31 cellular contexts compared by ENCODE assay signal in the genomic region with DNA sequence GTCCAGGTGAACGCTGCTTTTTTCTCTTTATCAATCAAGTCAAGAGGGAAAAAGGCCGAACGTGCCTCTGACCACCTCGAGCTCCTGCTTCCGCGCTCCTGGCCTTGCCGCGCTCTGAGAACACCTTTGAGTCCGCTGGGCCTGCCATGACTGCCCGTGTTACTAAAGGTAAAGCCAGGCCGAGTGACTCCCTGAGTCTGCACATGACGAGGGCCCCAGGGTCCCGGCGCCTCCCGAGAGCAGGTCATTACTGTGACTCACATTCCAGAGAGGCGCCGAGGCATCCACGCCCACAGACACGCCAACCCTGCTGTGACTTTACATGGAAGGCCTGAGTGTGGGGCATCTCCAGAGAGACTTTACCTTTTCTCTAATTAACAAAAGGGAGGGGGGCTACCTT. TPM values are rescaled to one million over a fixed set of nuclear protein-coding genes. Genes with fewer than 3 reads are reported as not detected.
DNase-seq lines count a peak whose midpoint lies in the region; ATAC-seq and TF ChIP-seq lines count a peak whose summit lies in the region.
"Had no signal": no experiment of that assay in that cellular context is flagged by ENCODE, and none has a peak within 500 bp of the region (broad histone marks: within the 10 kb centered on the region; RNA-seq: fewer than 3 reads in every experiment).

No MANE protein-coding gene starts in this region.

- H3K27me3 Mint-ChIP-seq in activated T-cell treated with anti-CD3 and anti-CD28 coated beads, Interleukin-2, amount 50 U/mL, for 24 hours: no peaks in the 10 kb centered on the region
- H3K27me3 Mint-ChIP-seq: activated naive CD4-positive, alpha-beta T cell treated with anti-CD3 and anti-CD28 coated beads, Interleukin-2, amount 50 U/mL, for 24 hours had no signal

- H3K4me1 ChIP-seq in Peyer's patch (no peaks in the 10 kb centered on the region), spleen (no peaks in the 10 kb centered on the region)
- H3K4me1 ChIP-seq: breast epithelium, psoas muscle, testis had no signal

- H3K36me3 ChIP-seq in Peyer's patch (peaks cover 0 to 93% (median 0%) of the 10 kb centered on the region in 3 donors), spleen (peaks cover 0 to 100% (median 90%) of the 10 kb centered on the region in 6 donors)

- H3K4me3 ChIP-seq in Peyer's patch (no peak overlapping the region), spleen (no peak overlapping the region)
- H3K4me3 ChIP-seq: breast epithelium, GM23248, psoas muscle, SJCRH30, skin epidermis, testis had no signal

- H3K9me3 Mint-ChIP-seq in activated T-cell treated with anti-CD3 and anti-CD28 coated beads, Interleukin-2, amount 50 U/mL, for 24 hours: no peaks in the 10 kb centered on the region
- H3K9me3 Mint-ChIP-seq: activated naive CD4-positive, alpha-beta T cell treated with anti-CD3 and anti-CD28 coated beads, Interleukin-2, amount 50 U/mL, for 24 hours; activated T-helper 1 cell treated with anti-CD3 and anti-CD28 coated beads, Interleukin-12 subunit alpha, Interleukin-12 subunit beta, Interleukin-2, Interleukin-4 antibody, amounts not matched to agents 30 ng/mL and 10 ng/mL and 1 ng/mL, durations not matched to agents 14 hours and 24 hours and 36 hours had no signal

- DNase-seq in activated T-cell treated with anti-CD3 and anti-CD28 coated beads, Interleukin-2, amount 50 U/mL, for 24 hours: peak; percentile 24
- DNase-seq in activated T-cell treated with anti-CD3 and anti-CD28 coated beads for 4 hours: no peak
- peak in 2 of 3 donors; percentile 11 to 30 for DNase-seq in Peyer's patch
- peak; percentile 38 for DNase-seq in left lobe of liver (ENCODE audit: low spot score)
- DNase-seq in spleen: peak; percentile 48
- no peak for DNase-seq in medulla oblongata (ENCODE audit: extremely low spot score)
- DNase-seq in stimulated activated CD4-positive, alpha-beta T cell treated with anti-CD3 and anti-CD28 coated beads, Interleukin-2, amount 100 ng/mL, for 48 hours: no peak
- DNase-seq: activated CD4-positive, alpha-beta T cell treated with anti-CD3 and anti-CD28 coated beads for 4 hours; amygdala; DMS79; effector CD4-positive, alpha-beta T cell; GM23248; hippocampal formation; NCI-H146; NCI-H446; NCI-H774; SJCRH30; stimulated activated naive CD4-positive, alpha-beta T cell treated with Interleukin-2 at 50 U/mL for 16 hours; SW 1271; T1000; testis had no signal

- no peaks in the 10 kb centered on the region for H3K27me3 ChIP-seq in Peyer's patch
- H3K27me3 ChIP-seq in spleen (replicated peaks in 1 of 7): no peaks in the 10 kb centered on the region
- H3K27me3 ChIP-seq: breast epithelium, SJCRH30, testis had no signal

- H3K4me3 Mint-ChIP-seq in activated T-cell treated with anti-CD3 and anti-CD28 coated beads, Interleukin-2, amount 50 U/mL, for 24 hours: no peak overlapping the region
- H3K4me3 Mint-ChIP-seq: activated naive CD4-positive, alpha-beta T cell treated with anti-CD3 and anti-CD28 coated beads, Interleukin-2, amount 50 U/mL, for 24 hours; activated T-helper 1 cell treated with anti-CD3 and anti-CD28 coated beads, Interleukin-12 subunit alpha, Interleukin-12 subunit beta, Interleukin-2, Interleukin-4 antibody, amounts not matched to agents 30 ng/mL and 10 ng/mL and 1 ng/mL, durations not matched to agents 14 hours and 24 hours and 36 hours; mesothelial cell of epicardium had no signal

- intact Hi-C loops in spleen (cut with DNase I; ENCODE audit: low total_unique reads): no loop called here

- WGBS in spleen, 5 donors: 88 to 98% (median 95%) methylated on average over 19 of the region's 19 CpGs

- ATAC-seq in left lobe of liver: no peak
- ATAC-seq in GM18519 (IDR thresholded peaks at IDR 0.05; ENCODE audit: low FRiP score, unreplicated experiment): no peak
- ATAC-seq: left cardiac atrium, psoas muscle had no signal

- TF ChIP-seq CTCF in Peyer's patch (IDR thresholded peaks at IDR 0.05): no peak
- TF ChIP-seq CTCF in spleen (IDR thresholded peaks at IDR 0.05 in 8 of 11, conservative IDR thresholded peaks at IDR 0.05 in 3 of 11): no peak

- H3K4me1 Mint-ChIP-seq in activated T-cell treated with anti-CD3 and anti-CD28 coated beads, Interleukin-2, amount 50 U/mL, for 24 hours (ENCODE audit: low read depth): no peaks in the 10 kb centered on the region
- H3K4me1 Mint-ChIP-seq: activated naive CD4-positive, alpha-beta T cell treated with anti-CD3 and anti-CD28 coated beads, Interleukin-2, amount 50 U/mL, for 24 hours; mesothelial cell of epicardium had no signal

- H3K36me3 Mint-ChIP-seq in activated T-cell treated with anti-CD3 and anti-CD28 coated beads, Interleukin-2, amount 50 U/mL, for 24 hours (ENCODE audit: low read depth): peaks cover 51% of the 10 kb centered on the region

- H3K27ac ChIP-seq in Peyer's patch (no peak overlapping the region), spleen (no peak overlapping the region)
- H3K27ac ChIP-seq: breast epithelium, epithelial cell of prostate, GM23248, psoas muscle, SJCRH30, skin epidermis, testis, VCaP had no signal

- TF ChIP-seq POLR2A in Peyer's patch (IDR thresholded peaks at IDR 0.05) (no peak), spleen (IDR thresholded peaks at IDR 0.05) (no peak)

- no peaks in the 10 kb centered on the region for H3K9me3 ChIP-seq in Peyer's patch
- H3K9me3 ChIP-seq in spleen: peaks cover 0 to 16% (median 12%) of the 10 kb centered on the region in 8 donors
- H3K9me3 ChIP-seq: psoas muscle, testis had no signal

- H3K27ac Mint-ChIP-seq in activated T-cell treated with anti-CD3 and anti-CD28 coated beads, Interleukin-2, amount 50 U/mL, for 24 hours: no peak overlapping the region
- H3K27ac Mint-ChIP-seq: activated naive CD4-positive, alpha-beta T cell treated with anti-CD3 and anti-CD28 coated beads, Interleukin-2, amount 50 U/mL, for 24 hours; activated T-helper 1 cell treated with anti-CD3 and anti-CD28 coated beads, Interleukin-12 subunit alpha, Interleukin-12 subunit beta, Interleukin-2, Interleukin-4 antibody, amounts not matched to agents 30 ng/mL and 10 ng/mL and 1 ng/mL, durations not matched to agents 14 hours and 24 hours and 36 hours; mesothelial cell of epicardium had no signal

RNA-seq across cellular contexts. Expression of a gene that starts 11.1 kb away (rescaled TPM):
- total RNA-seq in Peyer's patch: 10 to 100 TPM; 25.6 to 76.4 (median 47.6) TPM
- 17.5 TPM for total RNA-seq in left lobe of liver
- 10 to 100 TPM; 24.1 to 37.0 (median 28.8) TPM for total RNA-seq in spleen
- 10 to 100 TPM; 10.5 to 23.2 (median 19.3) TPM for polyA plus RNA-seq in spleen

Comparison
In these comparisons a context has a peak if more than half of its experiments do, and no peak if none do; other contexts are left out.
1. DNase-seq: peak in activated T-cell treated with anti-CD3 and anti-CD28 coated beads, Interleukin-2, amount 50 U/mL, for 24 hours (single experiment), Peyer's patch (2 of 3), left lobe of liver (single experiment) and spleen (single experiment); none in activated T-cell treated with anti-CD3 and anti-CD28 coated beads for 4 hours (single experiment), medulla oblongata (single experiment) and stimulated activated CD4-positive, alpha-beta T cell treated with anti-CD3 and anti-CD28 coated beads, Interleukin-2, amount 100 ng/mL, for 48 hours (0 of 2).